8 cellular contexts compared by ENCODE assay signal in genomic region chr19:48290923-48291700, GRCh38. TPM values are rescaled to one million over a fixed set of nuclear protein-coding genes. Genes with fewer than 3 reads are reported as not detected.
A peak's percentile ranks its signal among the peaks of the same experiment; 100 is the strongest.
DNase-seq lines count a peak whose midpoint lies in the region; ATAC-seq and TF ChIP-seq lines count a peak whose summit lies in the region.

No MANE protein-coding gene starts in this region.

- DNase-seq in NK-92 treated with Interleukin-12 subunit alpha and Interleukin-12 subunit beta, amount 100 ng/mL, for 24 hours (lab: John Stamatoyannopoulos, UW), result peak; percentile 27
- DNase-seq in NK-92 (lab: John Stamatoyannopoulos, UW; ENCODE audit: unreplicated experiment) (no peak), NCI-H2196 (lab: John Stamatoyannopoulos, UW; ENCODE audit: unreplicated experiment) (peak; percentile 80), chondrocyte (ENCODE audit: low spot score) (no peak), kidney epithelial cell (ENCODE audit: low read depth) (no peak)
- DNase-seq in activated CD4-positive, alpha-beta T cell treated with anti-CD3 and anti-CD28 coated beads for 36 hours, result peak; percentile 74
- peak; percentile 35 to 51 for DNase-seq in stimulated activated CD4-positive, alpha-beta T cell treated with anti-CD3 and anti-CD28 coated beads, Interleukin-15, amount 100 ng/mL, for 1 hour (ENCODE audit: low read depth in 1 of 2, low spot score in 1 of 2)

- TF ChIP-seq CTCF in chondrocyte (IDR thresholded peaks at IDR 0.05) (peak; percentile 93), kidney epithelial cell (IDR thresholded peaks at IDR 0.05; ENCODE audit: insufficient read depth, low read length, poor library complexity, severe bottlenecking) (peak; percentile 99)

- H3K4me1 Mint-ChIP-seq in activated CD4-positive, alpha-beta T cell treated with anti-CD3 and anti-CD28 coated beads for 36 hours, result peaks cover 3% of the 10 kb centered on the region
- H3K4me1 Mint-ChIP-seq in chondrocyte (ENCODE audit: low read depth), result peaks cover 11% of the 10 kb centered on the region

- no peak overlapping the region for H3K27ac Mint-ChIP-seq in activated CD4-positive, alpha-beta T cell treated with anti-CD3 and anti-CD28 coated beads for 36 hours
- H3K27ac Mint-ChIP-seq in chondrocyte (ENCODE audit: unreplicated experiment), result peak overlapping the region; percentile 24

- no peaks in the 10 kb centered on the region for H3K27me3 ChIP-seq in kidney epithelial cell (ENCODE audit: control insufficient read depth, insufficient read depth, low read length)

- no peaks in the 10 kb centered on the region for H3K36me3 Mint-ChIP-seq in activated CD4-positive, alpha-beta T cell treated with anti-CD3 and anti-CD28 coated beads for 36 hours (ENCODE audit: low read depth)
- H3K36me3 Mint-ChIP-seq in chondrocyte (ENCODE audit: low read depth), result peaks cover 6% of the 10 kb centered on the region

- peaks cover 7% of the 10 kb centered on the region for H3K9me3 Mint-ChIP-seq in activated CD4-positive, alpha-beta T cell treated with anti-CD3 and anti-CD28 coated beads for 36 hours (ENCODE audit: low read depth)
- peaks cover 10% of the 10 kb centered on the region for H3K9me3 Mint-ChIP-seq in chondrocyte (ENCODE audit: low read depth)

- peak overlapping the region; percentile 64 for H3K4me3 Mint-ChIP-seq in activated CD4-positive, alpha-beta T cell treated with anti-CD3 and anti-CD28 coated beads for 36 hours
- H3K4me3 Mint-ChIP-seq in chondrocyte (ENCODE audit: unreplicated experiment), result peak overlapping the region; percentile 79

- CTCF ChIA-PET in activated CD4-positive, alpha-beta T cell treated with anti-CD3 and anti-CD28 coated beads for 36 hours (lab: Charles Lee), result interaction anchor here (0.7 to 2.4 kb wide), 12 partner anchors 11 to 328 kb away, joined by 3 to 11 read pairs (median 4); partner anchors contain the start of gene PLA2G4C

- H3K27me3 Mint-ChIP-seq in activated CD4-positive, alpha-beta T cell treated with anti-CD3 and anti-CD28 coated beads for 36 hours, result no peaks in the 10 kb centered on the region
- no peaks in the 10 kb centered on the region for H3K27me3 Mint-ChIP-seq in chondrocyte (ENCODE audit: low read depth)

- H3K36me3 ChIP-seq in kidney epithelial cell (ENCODE audit: control insufficient read depth, insufficient read depth, low read length), result no peaks in the 10 kb centered on the region

- H3K4me3 ChIP-seq in kidney epithelial cell (ENCODE audit: low read depth, low read length), result peak overlapping the region; percentile 40

- POLR2A ChIA-PET in activated CD4-positive, alpha-beta T cell treated with anti-CD3 and anti-CD28 coated beads for 36 hours (lab: Charles Lee), result no interaction called here

- intact Hi-C loops in activated CD4-positive, alpha-beta T cell treated with anti-CD3 and anti-CD28 coated beads for 36 hours (cut with DNase I, micrococcal nuclease), result loop anchor here (1.0 to 2.0 kb wide), 6 partner anchors 20 to 328 kb away; no protein-coding TSS in a partner anchor

- peak; percentile 53 for ATAC-seq in activated CD4-positive, alpha-beta T cell treated with anti-CD3 and anti-CD28 coated beads for 36 hours
- no peak for ATAC-seq in GM21447 (IDR thresholded peaks at IDR 0.05; ENCODE audit: unreplicated experiment)

RNA-seq across cellular contexts. Expression of gene ZNF114, which starts 21.2 kb away (rescaled TPM):
- total RNA-seq in activated CD4-positive, alpha-beta T cell treated with anti-CD3 and anti-CD28 coated beads for 36 hours, result under 1 TPM in 1 of 2 experiments, not detected in 1; 0.12 TPM
- 0.27 to 0.97 TPM (median 0.87 TPM) in 3 replicates for total RNA-seq in chondrocyte
- 3.0 and 4.0 TPM in 2 replicates for total RNA-seq in kidney epithelial cell

RNA-seq across cellular contexts. Expression of gene EMP3, which starts 34.2 kb away (rescaled TPM):
- 100 to 1,000 TPM; 166 to 195 TPM for total RNA-seq in activated CD4-positive, alpha-beta T cell treated with anti-CD3 and anti-CD28 coated beads for 36 hours
- 257 to 284 TPM (median 277 TPM) in 3 replicates for total RNA-seq in chondrocyte
- 30.7 and 32.5 TPM in 2 replicates for total RNA-seq in kidney epithelial cell

RNA-seq across cellular contexts. Expression of gene CARD8, which starts 35.4 kb away (rescaled TPM):
- 100 to 1,000 TPM; 109 to 118 TPM for total RNA-seq in activated CD4-positive, alpha-beta T cell treated with anti-CD3 and anti-CD28 coated beads for 36 hours
- total RNA-seq in chondrocyte (19.8 to 29.5 TPM (median 23.3 TPM) in 3 replicates), kidney epithelial cell (11.2 and 14.1 TPM in 2 replicates)

Comparison
In these comparisons a context has a peak if more than half of its experiments do, and no peak if none do; other contexts are left out.
1. DNase-seq: peak in NK-92 treated with Interleukin-12 subunit alpha and Interleukin-12 subunit beta, amount 100 ng/mL, for 24 hours (single experiment), NCI-H2196 (single experiment), activated CD4-positive, alpha-beta T cell treated with anti-CD3 and anti-CD28 coated beads for 36 hours (single experiment) and stimulated activated CD4-positive, alpha-beta T cell treated with anti-CD3 and anti-CD28 coated beads, Interleukin-15, amount 100 ng/mL, for 1 hour (2 of 2); none in NK-92 (single experiment), chondrocyte (single experiment) and kidney epithelial cell (single experiment).